Comparison of ENCODE assay signal across 27 cellular contexts in the genomic region with DNA sequence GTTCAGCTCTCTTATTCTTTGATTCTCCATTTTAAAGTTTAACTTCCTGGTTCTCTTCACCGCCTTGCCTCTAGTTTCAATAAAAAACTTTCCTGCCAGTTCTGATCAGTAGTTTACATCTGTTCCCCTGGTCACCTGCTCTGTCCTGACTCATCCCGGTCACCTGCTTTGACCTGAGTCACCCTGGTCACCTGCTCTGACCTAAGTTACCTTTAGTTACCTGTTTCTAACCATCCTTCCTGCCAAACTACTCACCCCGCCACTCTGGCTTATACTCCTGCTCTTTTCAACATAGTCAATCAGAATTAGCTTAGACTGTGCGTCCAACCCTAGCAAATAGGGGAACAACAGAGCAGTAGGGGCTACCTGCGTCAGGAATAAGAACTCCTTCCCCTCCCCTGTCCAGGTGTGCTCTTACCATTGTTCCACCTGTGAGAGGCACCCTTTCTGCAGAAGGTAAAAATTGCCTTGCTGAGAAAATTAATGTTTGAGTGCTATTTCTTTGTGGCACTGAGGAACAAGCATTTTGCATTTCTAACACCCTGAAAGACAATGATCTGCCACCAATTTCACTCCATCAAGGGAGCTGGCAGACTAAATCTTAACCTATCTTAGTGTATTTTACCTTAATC.
"Had no signal": no experiment of that assay in that cellular context is flagged by ENCODE, and none has a peak within 500 bp of the region (broad histone marks: within the 10 kb centered on the region; RNA-seq: fewer than 3 reads in every experiment).

No MANE protein-coding gene starts in this region.

- H3K4me3 Mint-ChIP-seq: activated CD4-positive, alpha-beta memory T cell treated with anti-CD3 and anti-CD28 coated beads for 36 hours; activated CD4-positive, alpha-beta T cell treated with anti-CD3 and anti-CD28 coated beads, Interleukin-2, amount 10 ng/mL, durations not matched to agents 7 days and 5 days; activated naive CD4-positive, alpha-beta T cell treated with anti-CD3 and anti-CD28 coated beads for 36 hours; activated naive CD8-positive, alpha-beta T cell; activated T-helper 17 cell treated with anti-CD3 and anti-CD28 coated beads, Interleukin-2, amount 50 U/mL, for 72 hours; T-cell had no signal

- H3K36me3 Mint-ChIP-seq: activated CD4-positive, alpha-beta memory T cell treated with anti-CD3 and anti-CD28 coated beads for 36 hours; activated naive CD8-positive, alpha-beta T cell; T-cell had no signal

- DNase-seq: activated CD4-positive, alpha-beta memory T cell treated with anti-CD3 and anti-CD28 coated beads for 36 hours; activated CD4-positive, alpha-beta T cell treated with anti-CD3 and anti-CD28 coated beads, Interleukin-2, amount 10 ng/mL, durations not matched to agents 7 days and 5 days; activated CD4-positive, CD25-positive, alpha-beta regulatory T cell; activated gamma-delta T cell; activated naive CD4-positive, alpha-beta T cell treated with anti-CD3 and anti-CD28 coated beads for 36 hours; activated T-cell treated with anti-CD3 and anti-CD28 coated beads for 4 hours; activated T-cell treated with anti-CD3 and anti-CD28 coated beads, Interleukin-2, amount 50 U/mL, for 48 hours; adrenal gland; anterior cingulate cortex; cerebellar nuclear complex; Karpas-422; MM.1S; NCI-H1105; NCI-H1436; NCI-H1694 treated with DMSO at 0.1 percent for 48 hours; NCI-H2029 treated with DMSO at 0.1 percent for 48 hours; NCI-H510A treated with DMSO at 0.1 percent for 48 hours; NCI-H69; SHP77; T-cell; T-helper 2 cell; T1000 had no signal

- ATAC-seq: activated T-helper 17 cell treated with anti-CD3 and anti-CD28 coated beads, Interleukin-2, amount 50 U/mL, for 72 hours; T-cell had no signal

- H3K27ac ChIP-seq: adrenal gland, VCaP had no signal

- H3K27ac Mint-ChIP-seq: activated CD4-positive, alpha-beta memory T cell treated with anti-CD3 and anti-CD28 coated beads for 36 hours; activated CD4-positive, alpha-beta T cell treated with anti-CD3 and anti-CD28 coated beads, Interleukin-2, amount 10 ng/mL, durations not matched to agents 7 days and 5 days; activated naive CD4-positive, alpha-beta T cell treated with anti-CD3 and anti-CD28 coated beads for 36 hours; activated naive CD8-positive, alpha-beta T cell; activated T-helper 17 cell treated with anti-CD3 and anti-CD28 coated beads, Interleukin-2, amount 50 U/mL, for 72 hours; T-cell had no signal

- FAIRE-seq: RCC 7860, TTC549 had no signal

- H3K4me3 ChIP-seq: adrenal gland had no signal

- H3K4me1 Mint-ChIP-seq: activated CD4-positive, alpha-beta T cell treated with anti-CD3 and anti-CD28 coated beads, Interleukin-2, amount 10 ng/mL, durations not matched to agents 7 days and 5 days; activated T-helper 17 cell treated with anti-CD3 and anti-CD28 coated beads, Interleukin-2, amount 50 U/mL, for 72 hours; T-cell had no signal

- H3K4me1 ChIP-seq: adrenal gland had no signal

- H3K27me3 Mint-ChIP-seq: activated CD4-positive, alpha-beta memory T cell treated with anti-CD3 and anti-CD28 coated beads for 36 hours; activated CD4-positive, alpha-beta T cell treated with anti-CD3 and anti-CD28 coated beads, Interleukin-2, amount 10 ng/mL, durations not matched to agents 7 days and 5 days; activated T-helper 17 cell treated with anti-CD3 and anti-CD28 coated beads, Interleukin-2, amount 50 U/mL, for 72 hours; T-cell had no signal

- H3K27me3 ChIP-seq: adrenal gland had no signal
